ENCODE assay signal across 19 cellular contexts in the genomic region with DNA sequence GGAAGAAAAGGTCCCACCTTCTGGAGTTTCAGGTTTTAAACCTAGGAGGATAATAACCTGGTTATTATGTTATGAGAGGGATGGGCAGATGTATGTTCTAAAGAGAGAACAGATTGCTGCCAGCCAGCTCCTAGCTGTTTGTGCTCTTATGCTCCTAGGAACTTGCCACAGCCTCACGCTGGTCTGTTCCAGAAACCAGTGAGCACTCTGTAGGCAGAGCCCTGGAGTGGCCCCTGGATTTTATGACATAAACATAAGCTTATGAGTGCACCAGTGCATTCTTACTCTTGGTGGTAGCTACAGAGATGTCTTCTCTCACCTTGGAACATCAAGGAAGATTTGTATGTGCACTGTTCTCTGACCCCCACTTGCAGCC. TPM values are rescaled to one million over a fixed set of nuclear protein-coding genes. Genes with fewer than 3 reads are reported as not detected.
DNase-seq lines count a peak whose midpoint lies in the region; ATAC-seq, FAIRE-seq and TF ChIP-seq lines count a peak whose summit lies in the region.
"Had no signal": no experiment of that assay in that cellular context is flagged by ENCODE, and none has a peak within 500 bp of the region (broad histone marks: within the 10 kb centered on the region; RNA-seq: fewer than 3 reads in every experiment).

No MANE protein-coding gene starts in this region.

- peaks cover 1% of the 10 kb centered on the region for H3F3A ChIP-seq in smooth muscle cell (ENCODE audit: low read depth)

- H2BK120ac ChIP-seq in IMR-90 (ENCODE audit: low read depth, low read length): no peak overlapping the region

- H4K8ac ChIP-seq in IMR-90 (ENCODE audit: low read depth in 2 of 2, low read length in 2 of 2): no peak overlapping the region

- no peak overlapping the region for H2AK9ac ChIP-seq in IMR-90 (replicated peaks; ENCODE audit: low read depth, low read length, poor library complexity)

- no peak overlapping the region for H3K9ac ChIP-seq in IMR-90 (ENCODE audit: low read depth, low read length)
- peak overlapping the region; percentile 17 for H3K9ac ChIP-seq in astrocyte (ENCODE audit: low read length)
- H3K9ac ChIP-seq in fibroblast of lung (ENCODE audit: insufficient read depth, low read length): no peak overlapping the region
- no peak overlapping the region for H3K9ac ChIP-seq in smooth muscle cell (ENCODE audit: low read depth)
- no peak overlapping the region for H3K9ac ChIP-seq in Karpas-422 (ENCODE audit: low read length)

- H3K9me3 Mint-ChIP-seq in astrocyte (ENCODE audit: unreplicated experiment) (no peaks in the 10 kb centered on the region), type B pancreatic cell (no peaks in the 10 kb centered on the region)
- H3K9me3 Mint-ChIP-seq: IgD-negative memory B cell had no signal

- H3K79me2 ChIP-seq in astrocyte (ENCODE audit: insufficient read depth, low read length) (peaks cover 92% of the 10 kb centered on the region), fibroblast of lung (ENCODE audit: control insufficient read depth, insufficient read depth, low read length) (peaks cover 71% of the 10 kb centered on the region), smooth muscle cell (ENCODE audit: low read depth) (peaks cover 91% of the 10 kb centered on the region), Karpas-422 (ENCODE audit: low read length) (peaks cover 71% of the 10 kb centered on the region)

- no peaks in the 10 kb centered on the region for H3K9me2 ChIP-seq in Karpas-422 (replicated peaks; ENCODE audit: insufficient read depth, low read length)

- no peak overlapping the region for H4K91ac ChIP-seq in IMR-90 (ENCODE audit: insufficient read depth, low read depth, low read length)

- H2AFZ ChIP-seq in IMR-90 (replicated peaks; ENCODE audit: low read length, poor library complexity) (no peak overlapping the region), astrocyte (ENCODE audit: low read depth, low read length) (no peak overlapping the region), fibroblast of lung (ENCODE audit: low read length) (no peak overlapping the region), smooth muscle cell (ENCODE audit: low read depth) (no peak overlapping the region), Karpas-422 (ENCODE audit: low read length) (no peak overlapping the region)

- H2BK20ac ChIP-seq in IMR-90 (ENCODE audit: low read depth, low read length): no peak overlapping the region

- ATAC-seq in IMR-90 (ENCODE audit: low read depth): peak; percentile 28
- ATAC-seq in SK-N-SH treated with all-trans-retinoic acid at 6 μM for 48 hours: no peak

- H3K9me1 ChIP-seq in IMR-90 (ENCODE audit: insufficient read depth, low read length): peaks cover 23% of the 10 kb centered on the region

- peaks cover 12% of the 10 kb centered on the region for H3K36me3 Mint-ChIP-seq in astrocyte (ENCODE audit: low read depth, unreplicated experiment)
- H3K36me3 Mint-ChIP-seq in type B pancreatic cell: peaks cover 24% of the 10 kb centered on the region

- BruUV-seq in IMR-90 (replicated peaks; lab: Mats Ljungman, UMichigan): no TSS peak

- H4K20me1 ChIP-seq in IMR-90 (ENCODE audit: insufficient read depth, low read length): peaks cover 53% of the 10 kb centered on the region
- H4K20me1 ChIP-seq in astrocyte (ENCODE audit: insufficient read depth, low read length): peaks cover 74% of the 10 kb centered on the region
- no peaks in the 10 kb centered on the region for H4K20me1 ChIP-seq in fibroblast of lung (ENCODE audit: control insufficient read depth, extremely low read depth, insufficient read depth, low read length)
- H4K20me1 ChIP-seq in smooth muscle cell (ENCODE audit: low read depth): peaks cover 100% of the 10 kb centered on the region
- H4K20me1 ChIP-seq in Karpas-422 (ENCODE audit: insufficient read depth, low read depth, low read length): peaks cover 12% of the 10 kb centered on the region

- no peak for TF ChIP-seq RAD21 in IMR-90 (IDR thresholded peaks at IDR 0.05; ENCODE audit: low read length)

- no peak for FAIRE-seq in astrocyte (lab: Jason Lieb, UNC)
- FAIRE-seq: GM19239, H54 had no signal

- H3K14ac ChIP-seq in IMR-90 (replicated peaks; ENCODE audit: low read depth, low read length): no peak overlapping the region; the same call in 1 of the 2 replicates

- H4K5ac ChIP-seq in IMR-90 (ENCODE audit: low read depth, low read length): no peak overlapping the region

- H3K56ac ChIP-seq in IMR-90 (ENCODE audit: extremely low read depth, insufficient read depth, low read length): no peak overlapping the region

- no peak overlapping the region for H3K4me3 ChIP-seq in IMR-90 (ENCODE audit: insufficient read depth, low read depth, low read length)
- no peak overlapping the region for H3K4me3 ChIP-seq in astrocyte (ENCODE audit: insufficient read depth, low read depth, low read length)
- H3K4me3 ChIP-seq in fibroblast of lung (replicated peaks in 1 of 4; ENCODE audit: control extremely low read depth in 1 of 4, insufficient read depth in 1 of 4, low read depth in 3 of 4, low read length in 4 of 4): no peak overlapping the region
- H3K4me3 ChIP-seq in smooth muscle cell: no peak overlapping the region
- no peak overlapping the region for H3K4me3 ChIP-seq in Karpas-422 (ENCODE audit: low read length)

- peaks cover 33 to 78% of the 10 kb centered on the region in 2 experiments for H3K79me1 ChIP-seq in IMR-90 (ENCODE audit: low read depth in 1 of 2, low read length in 2 of 2)

- no peaks in the 10 kb centered on the region for H3K27me3 Mint-ChIP-seq in astrocyte (ENCODE audit: low read depth, unreplicated experiment)
- no peaks in the 10 kb centered on the region for H3K27me3 Mint-ChIP-seq in type B pancreatic cell
- H3K27me3 Mint-ChIP-seq: IgD-negative memory B cell had no signal

- POLR2A ChIA-PET in IMR-90 (lab: Charles Lee; ENCODE audit: unreplicated experiment): interaction anchor here (0.5 to 0.6 kb wide), 2 partner anchors 20 to 28 kb away, joined by 3 to 4 read pairs; no protein-coding TSS in a partner anchor

- H3K4me2 ChIP-seq in IMR-90 (ENCODE audit: low read depth, low read length) (no peak overlapping the region), astrocyte (ENCODE audit: low read length) (peak overlapping the region; percentile 5), fibroblast of lung (ENCODE audit: extremely low read depth, insufficient read depth, low read length) (peak overlapping the region; percentile 79), smooth muscle cell (no peak overlapping the region), Karpas-422 (ENCODE audit: low read depth, low read length, poor library complexity, severe bottlenecking) (no peak overlapping the region)

- peaks cover 27% of the 10 kb centered on the region for H3K4me1 ChIP-seq in IMR-90 (ENCODE audit: control insufficient read depth, insufficient read depth, low read length)
- H3K4me1 ChIP-seq in astrocyte (ENCODE audit: insufficient read depth, low read length): peaks cover 31% of the 10 kb centered on the region
- H3K4me1 ChIP-seq in fibroblast of lung (ENCODE audit: control insufficient read depth, extremely low read depth, insufficient read depth, low read length): peaks cover 20% of the 10 kb centered on the region
- H3K4me1 ChIP-seq in smooth muscle cell (ENCODE audit: low read depth): no peaks in the 10 kb centered on the region
- no peaks in the 10 kb centered on the region for H3K4me1 ChIP-seq in Karpas-422 (ENCODE audit: low read length)

- dilution Hi-C loops in IMR-90 (cut with HindIII; ENCODE audit: low sequenced_read_pairs, unreplicated experiment): no loop called here

- H3K4ac ChIP-seq in IMR-90 (ENCODE audit: low read depth, low read length): no peak overlapping the region

- CTCF ChIA-PET in IMR-90 (lab: Yijun Ruan, JAX): interaction anchor here (1.1 kb wide), 1 partner anchor 80 kb away, joined by 3 read pairs; no protein-coding TSS in a partner anchor

- peaks cover 53% of the 10 kb centered on the region for H3K36me3 ChIP-seq in IMR-90 (ENCODE audit: control insufficient read depth, insufficient read depth, low read length)
- H3K36me3 ChIP-seq in astrocyte (ENCODE audit: insufficient read depth, low read length): peaks cover 49% of the 10 kb centered on the region
- H3K36me3 ChIP-seq in fibroblast of lung (ENCODE audit: control insufficient read depth, insufficient read depth, low read length): peaks cover 24% of the 10 kb centered on the region
- H3K36me3 ChIP-seq in smooth muscle cell (ENCODE audit: low read depth): peaks cover 6% of the 10 kb centered on the region
- peaks cover 35% of the 10 kb centered on the region; the same call in 1 of the 2 replicates for H3K36me3 ChIP-seq in Karpas-422 (ENCODE audit: insufficient read depth, low read length)

- intact Hi-C loops in IMR-90 (cut with micrococcal nuclease): no loop called here

- H3K27ac Mint-ChIP-seq in astrocyte (ENCODE audit: unreplicated experiment) (no peak overlapping the region), type B pancreatic cell (no peak overlapping the region)

- 100% methylated on average over 1 of the region's 1 CpG; no CpG with 5 or more reads in 1 of the 2 experiments for WGBS in IMR-90 (ENCODE audit: extremely low coverage in 2 of 2, insufficient read length in 1 of 2), 2 experiments
- 100% methylated on average over 1 of the region's 1 CpG for WGBS in smooth muscle cell (ENCODE audit: low lambda C conversion rate)

- no peak overlapping the region for H2BK15ac ChIP-seq in IMR-90 (ENCODE audit: low read depth, low read length)

- H3K4me1 Mint-ChIP-seq in astrocyte (ENCODE audit: low read depth, unreplicated experiment): peaks cover 22% of the 10 kb centered on the region
- H3K4me1 Mint-ChIP-seq in type B pancreatic cell (ENCODE audit: unreplicated experiment): peaks cover 4% of the 10 kb centered on the region

- H2AK5ac ChIP-seq in IMR-90 (ENCODE audit: low read depth, low read length): no peak overlapping the region

- TF ChIP-seq POLR2A in IMR-90 (IDR thresholded peaks at IDR 0.05; ENCODE audit: low read depth, low read length): no peak

- H3K27ac ChIP-seq in IMR-90 (ENCODE audit: insufficient read depth, low read length) (no peak overlapping the region; the same call in 1 of the 2 replicates), astrocyte (ENCODE audit: low read depth, low read length) (peak overlapping the region; percentile 83), fibroblast of lung (ENCODE audit: insufficient read depth, low read length) (peak overlapping the region; percentile 84), smooth muscle cell (ENCODE audit: low read depth) (peak overlapping the region; percentile 63), Karpas-422 (ENCODE audit: low read length) (no peak overlapping the region)

- TF ChIP-seq CTCF in IMR-90 (conservative IDR thresholded peaks at IDR 0.05; ENCODE audit: low read depth, low read length) (no peak), astrocyte (IDR thresholded peaks at IDR 0.05; ENCODE audit: insufficient read depth, low read depth, low read length) (no peak), fibroblast of lung (conservative IDR thresholded peaks at IDR 0.05 in 1 of 2, IDR thresholded peaks at IDR 0.05 in 1 of 2; ENCODE audit: low read depth in 1 of 2, low read length in 2 of 2) (no peak), smooth muscle cell (IDR thresholded peaks at IDR 0.05; ENCODE audit: borderline replicate concordance, insufficient read depth, poor library complexity, severe bottlenecking) (no peak), type B pancreatic cell (conservative IDR thresholded peaks at IDR 0.05) (no peak)

- peak overlapping the region; percentile 65 for H2BK5ac ChIP-seq in IMR-90 (ENCODE audit: low read depth, low read length, poor library complexity, severe bottlenecking)

- no peaks in the 10 kb centered on the region for H3K27me3 ChIP-seq in IMR-90 (ENCODE audit: control insufficient read depth, insufficient read depth, low read length)
- H3K27me3 ChIP-seq in astrocyte (ENCODE audit: insufficient read depth, low read length): no peaks in the 10 kb centered on the region
- no peaks in the 10 kb centered on the region for H3K27me3 ChIP-seq in fibroblast of lung (ENCODE audit: control insufficient read depth, insufficient read depth, low read length)
- H3K27me3 ChIP-seq in smooth muscle cell (ENCODE audit: low read depth): no peaks in the 10 kb centered on the region
- H3K27me3 ChIP-seq in Karpas-422 (ENCODE audit: low read length): no peaks in the 10 kb centered on the region

- H3K4me3 Mint-ChIP-seq in astrocyte (ENCODE audit: unreplicated experiment) (no peak overlapping the region), type B pancreatic cell (no peak overlapping the region)
- H3K4me3 Mint-ChIP-seq: IgD-negative memory B cell had no signal

- no peak overlapping the region; the same call in 1 of the 2 replicates for H3K18ac ChIP-seq in IMR-90 (ENCODE audit: low read depth, low read length)

- H3K9me3 ChIP-seq in IMR-90 (ENCODE audit: control insufficient read depth, insufficient read depth, low read length): no peaks in the 10 kb centered on the region
- H3K9me3 ChIP-seq in astrocyte (ENCODE audit: insufficient read depth, low read depth, low read length): no peaks in the 10 kb centered on the region
- no peaks in the 10 kb centered on the region for H3K9me3 ChIP-seq in fibroblast of lung (ENCODE audit: control insufficient read depth, insufficient read depth, low read depth, low read length)
- H3K9me3 ChIP-seq in smooth muscle cell (replicated peaks; ENCODE audit: low read depth): no peaks in the 10 kb centered on the region
- no peaks in the 10 kb centered on the region for H3K9me3 ChIP-seq in Karpas-422 (ENCODE audit: low read length)

- no peak for DNase-seq in IMR-90
- no peak for DNase-seq in astrocyte (ENCODE audit: low read depth)
- DNase-seq in fibroblast of lung (ENCODE audit: low read depth in 2 of 2): no peak
- DNase-seq in smooth muscle cell (lab: John Stamatoyannopoulos, UW; ENCODE audit: unreplicated experiment): no peak
- DNase-seq in Karpas-422: no peak
- no peak for DNase-seq in type B pancreatic cell (ENCODE audit: extremely low spot score, unreplicated experiment)
- no peak for DNase-seq in NCI-H226
- DNase-seq: ACHN; COR-L47; NCI-H1105 treated with DMSO at 0.1 percent for 48 hours; NCI-H187; NCI-H345; NCI-H69; NK-92 treated with Interleukin-12 subunit alpha and Interleukin-12 subunit beta, amount 100 ng/mL, for 24 hours; OCI-M1 had no signal

- no peak overlapping the region for H3K23ac ChIP-seq in IMR-90 (ENCODE audit: low read depth, low read length)

- in situ Hi-C loops in IMR-90 (cut with MboI; ENCODE audit: low sequenced_read_pairs): no loop called here

RNA-seq across cellular contexts. Expression of a gene that starts 27.7 kb away (rescaled TPM):
- total RNA-seq in IMR-90 (2012; rRNA removed) (101 and 139 TPM in 2 replicates), astrocyte (226 and 238 TPM in 2 replicates), fibroblast of lung (138 and 219 TPM in 2 replicates), smooth muscle cell (184 and 224 TPM in 2 replicates), type B pancreatic cell (ENCODE audit: low replicate concordance) (125 and 145 TPM in 2 replicates)
- polyA plus RNA-seq in IMR-90 (2012; rRNA removed) (155 and 157 TPM in 2 replicates), fibroblast of lung (180 and 185 TPM in 2 replicates), smooth muscle cell (167 and 180 TPM in 2 replicates)
- polyA plus RNA-seq in IMR-90 (2012; cell fraction: cytosol; rRNA removed): 202 and 321 TPM in 2 replicates
- 401 and 574 TPM in 2 replicates for polyA plus RNA-seq in IMR-90 (2012; cell fraction: nucleus; rRNA removed; ENCODE audit: low replicate concordance)
- polyA plus RNA-seq in fibroblast of lung (2012): 99.9 and 103 TPM in 2 replicates
- polyA minus RNA-seq in fibroblast of lung (ENCODE audit: low replicate concordance): 26.2 and 48.7 TPM in 2 replicates
- 144 and 266 TPM in 2 replicates for total RNA-seq in Karpas-422 (2014; rRNA removed; shearing (Covaris generic); ENCODE audit: low replicate concordance)

RNA-seq across cellular contexts. Expression of a gene that starts 58.5 kb away (rescaled TPM):
- total RNA-seq in IMR-90 (2012; rRNA removed) (7.5 and 8.1 TPM in 2 replicates), astrocyte (2.3 and 5.2 TPM in 2 replicates), fibroblast of lung (2.8 and 9.2 TPM in 2 replicates), smooth muscle cell (4.9 and 10.5 TPM in 2 replicates), type B pancreatic cell (ENCODE audit: low replicate concordance) (17.3 and 35.2 TPM in 2 replicates)
- polyA plus RNA-seq in IMR-90 (2012; rRNA removed) (9.0 and 9.5 TPM in 2 replicates), fibroblast of lung (4.9 and 10.7 TPM in 2 replicates), smooth muscle cell (8.3 and 10.0 TPM in 2 replicates)
- polyA plus RNA-seq in IMR-90 (2012; cell fraction: cytosol; rRNA removed): 5.3 and 5.5 TPM in 2 replicates
- polyA plus RNA-seq in IMR-90 (2012; cell fraction: nucleus; rRNA removed; ENCODE audit: low replicate concordance): 29.9 and 33.1 TPM in 2 replicates
- polyA plus RNA-seq in fibroblast of lung (2012): 5.3 and 9.3 TPM in 2 replicates
- 9.2 and 11.0 TPM in 2 replicates for polyA minus RNA-seq in fibroblast of lung (ENCODE audit: low replicate concordance)
- total RNA-seq in Karpas-422 (2014; rRNA removed; shearing (Covaris generic); ENCODE audit: low replicate concordance): 36.7 and 70.5 TPM in 2 replicates

RNA-seq across cellular contexts. Expression of a gene that starts 58.9 kb away (rescaled TPM):
- total RNA-seq in IMR-90 (2012; rRNA removed) (41.2 and 41.4 TPM in 2 replicates), astrocyte (41.7 and 42.0 TPM in 2 replicates), fibroblast of lung (67.0 and 84.9 TPM in 2 replicates), smooth muscle cell (33.9 and 42.6 TPM in 2 replicates), type B pancreatic cell (ENCODE audit: low replicate concordance) (41.7 and 59.1 TPM in 2 replicates)
- polyA plus RNA-seq in IMR-90 (2012; rRNA removed) (89.2 and 93.4 TPM in 2 replicates), fibroblast of lung (94.5 and 125 TPM in 2 replicates), smooth muscle cell (41.5 and 55.9 TPM in 2 replicates)
- 107 and 145 TPM in 2 replicates for polyA plus RNA-seq in IMR-90 (2012; cell fraction: cytosol; rRNA removed)
- polyA plus RNA-seq in IMR-90 (2012; cell fraction: nucleus; rRNA removed; ENCODE audit: low replicate concordance): 83.4 and 98.8 TPM in 2 replicates
- 64.3 and 86.2 TPM in 2 replicates for polyA plus RNA-seq in fibroblast of lung (2012)
- 38.4 and 57.5 TPM in 2 replicates for polyA minus RNA-seq in fibroblast of lung (ENCODE audit: low replicate concordance)
- 28.4 and 29.7 TPM in 2 replicates for total RNA-seq in Karpas-422 (2014; rRNA removed; shearing (Covaris generic); ENCODE audit: low replicate concordance)

Comparison
In these comparisons a context has a peak if more than half of its experiments do, and no peak if none do; other contexts are left out.
1. H3K27ac ChIP-seq: peak in astrocyte (single experiment), fibroblast of lung (single experiment) and smooth muscle cell (single experiment); none in IMR-90 (single experiment) and Karpas-422 (single experiment).
2. H3K4me2 ChIP-seq: peak in astrocyte (single experiment) and fibroblast of lung (single experiment); none in IMR-90 (single experiment), smooth muscle cell (single experiment) and Karpas-422 (single experiment).